In genomic region chr9:31740705-31741104, GRCh38 we compare ENCODE assay signal across 20 cellular contexts.
"Had no signal": no experiment of that assay in that cellular context is flagged by ENCODE, and none has a peak within 500 bp of the region (broad histone marks: within the 10 kb centered on the region; RNA-seq: fewer than 3 reads in every experiment).

No MANE protein-coding gene starts in this region.

- H3K4me1 ChIP-seq: colonic mucosa, left ventricle myocardium inferior, lower lobe of right lung, right atrium auricular region, sigmoid colon, stomach had no signal

- ATAC-seq: left cardiac atrium; lower lobe of right lung; natural killer cell treated with Interleukin-12 subunit alpha and Interleukin-12 subunit beta and Interleukin-15 and Interleukin-18, amount 100 ng/mL, for 72 hours had no signal

- H3K9ac ChIP-seq: neural progenitor cell had no signal

- H3K27ac ChIP-seq: colonic mucosa, left ventricle myocardium inferior, lower lobe of right lung, neural progenitor cell, ovary, right atrium auricular region, sigmoid colon, skin epidermis, stomach had no signal

- H3K27me3 ChIP-seq: colonic mucosa, neural progenitor cell, ovary, right atrium auricular region, sigmoid colon, stomach had no signal

- H3K9me3 ChIP-seq: colonic mucosa, left ventricle myocardium inferior, lower lobe of right lung, ovary, right atrium auricular region, sigmoid colon, stomach had no signal

- DNase-seq: colonic mucosa; dermis blood vessel endothelial cell; immature natural killer cell; kidney; left cardiac atrium; left ventricle myocardium inferior; lower lobe of right lung; mesenchymal stem cell; midbrain; nucleus accumbens; ovary; sigmoid colon; stimulated activated CD4-positive, alpha-beta T cell treated with anti-CD3 and anti-CD28 coated beads, Interleukin-2, amount 100 ng/mL, for 24 hours; stimulated activated naive CD4-positive, alpha-beta T cell; stomach; trophoblast cell had no signal

- H2AFZ ChIP-seq: neural progenitor cell had no signal

- H3K4me3 ChIP-seq: colonic mucosa, left ventricle myocardium inferior, lower lobe of right lung, neural progenitor cell, ovary, right atrium auricular region, sigmoid colon, skin epidermis, stomach had no signal

- H3K36me3 ChIP-seq: colonic mucosa, left ventricle myocardium inferior, lower lobe of right lung, neural progenitor cell, ovary, right atrium auricular region, sigmoid colon, stomach had no signal

- H3K4me2 ChIP-seq: neural progenitor cell had no signal
